ENCODE assay signal across 8 cellular contexts in genomic region chr1:231724876-231725647, GRCh38.
A peak's percentile ranks its signal among the peaks of the same experiment; 100 is the strongest.
DNase-seq lines count a peak whose midpoint lies in the region; ATAC-seq and TF ChIP-seq lines count a peak whose summit lies in the region.

No MANE protein-coding gene starts in this region.

- H3K27me3 ChIP-seq in HL-60 (ENCODE audit: insufficient read depth, poor library complexity, severe bottlenecking) (no peaks in the 10 kb centered on the region), SJSA1 (replicated peaks) (no peaks in the 10 kb centered on the region)

- H3K27ac ChIP-seq in HL-60 (replicated peaks) = peak overlapping the region; percentile 35
- no peak overlapping the region for H3K27ac ChIP-seq in SJSA1

- peaks cover 5% of the 10 kb centered on the region; the same call in 1 of the 2 replicates for H3K4me1 ChIP-seq in SJSA1 (replicated peaks)

- no peaks in the 10 kb centered on the region for H3K36me3 ChIP-seq in SJSA1

- DNase-seq in AG09309 (ENCODE audit: low read depth) (peak; percentile 13), GM03348 (ENCODE audit: low spot score) (peak; percentile 44), HL-60 (ENCODE audit: low read depth in 1 of 2, low spot score in 1 of 2) (peak; percentile 34 to 77), SJSA1 (ENCODE audit: low read depth in 1 of 2, low spot score in 2 of 2) (peak; percentile 39 to 61), fibroblast of the conjunctiva (ENCODE audit: low read depth) (peak; percentile 37), retinal pigment epithelial cell (ENCODE audit: low read depth) (no peak)

- no peak overlapping the region for H3K4me3 ChIP-seq in AG09309 (ENCODE audit: control insufficient read depth, low read depth, low read length)
- no peak overlapping the region for H3K4me3 ChIP-seq in HL-60 (replicated peaks; ENCODE audit: insufficient read depth, low read length)
- H3K4me3 ChIP-seq in SJSA1 = no peak overlapping the region
- H3K4me3 ChIP-seq in retinal pigment epithelial cell (ENCODE audit: low read length) = no peak overlapping the region

- no peaks in the 10 kb centered on the region for H3K9me3 ChIP-seq in SJSA1 (replicated peaks)

- ATAC-seq in GM18858 (IDR thresholded peaks at IDR 0.05; ENCODE audit: unreplicated experiment) (no peak), HG03159 (IDR thresholded peaks at IDR 0.05; ENCODE audit: unreplicated experiment) (no peak)

- TF ChIP-seq CTCF in AG09309 (IDR thresholded peaks at IDR 0.05; ENCODE audit: control insufficient read depth, insufficient read depth, low read depth, low read length, missing control alignments) (peak; percentile 53), HL-60 (IDR thresholded peaks at IDR 0.05; ENCODE audit: insufficient read depth, low read length) (peak; percentile 64), retinal pigment epithelial cell (conservative IDR thresholded peaks at IDR 0.05; ENCODE audit: low read depth, low read length) (peak; percentile 57)
